Comparison of ENCODE assay signal across 30 cellular contexts in genomic region chr1:236953161-236953560, GRCh38. TPM values are rescaled to one million over a fixed set of nuclear protein-coding genes. Genes with fewer than 3 reads are reported as not detected.
DNase-seq lines count a peak whose midpoint lies in the region; ATAC-seq, FAIRE-seq and TF ChIP-seq lines count a peak whose summit lies in the region.
"Had no signal": no experiment of that assay in that cellular context is flagged by ENCODE, and none has a peak within 500 bp of the region (broad histone marks: within the 10 kb centered on the region; RNA-seq: fewer than 3 reads in every experiment).

No MANE protein-coding gene starts in this region.

- no peaks in the 10 kb centered on the region for H3K36me3 ChIP-seq in neural progenitor cell
- no peaks in the 10 kb centered on the region for H3K36me3 ChIP-seq in thoracic aorta
- H3K36me3 ChIP-seq: BLaER1 had no signal

- H3K4me2 ChIP-seq in neural progenitor cell: peak overlapping the region; percentile 1
- H3K4me2 ChIP-seq: BLaER1, SK-N-SH had no signal

- peaks cover 25% of the 10 kb centered on the region for H3K4me1 ChIP-seq in neural progenitor cell
- peaks cover 0 to 22% of the 10 kb centered on the region in 2 donors for H3K4me1 ChIP-seq in thoracic aorta (ENCODE audit: control insufficient read depth in 1 of 2, low read depth in 2 of 2)
- H3K4me1 ChIP-seq: BLaER1 had no signal

- H3K27me3 Mint-ChIP-seq in neural progenitor cell (ENCODE audit: insufficient read depth, low read depth): peaks cover 4% of the 10 kb centered on the region
- H3K27me3 Mint-ChIP-seq in T-helper 2 cell treated with Interferon-gamma antibody and Interleukin-4, amounts not matched to agents 5 μg/mL and 100 μg/mL, for 36 hours (ENCODE audit: low read depth): peaks cover 3% of the 10 kb centered on the region

- H2AFZ ChIP-seq in neural progenitor cell (replicated peaks): no peak overlapping the region

- peaks cover 2% of the 10 kb centered on the region for H3K9me3 Mint-ChIP-seq in neural progenitor cell
- no peaks in the 10 kb centered on the region for H3K9me3 Mint-ChIP-seq in T-helper 2 cell treated with Interferon-gamma antibody and Interleukin-4, amounts not matched to agents 5 μg/mL and 100 μg/mL, for 36 hours

- H3K27ac ChIP-seq in cingulate gyrus (ENCODE audit: low read depth, low read length) (peak overlapping the region; percentile 65), neural progenitor cell (no peak overlapping the region), thoracic aorta (peak overlapping the region; percentile 64 to 73)
- H3K27ac ChIP-seq: BLaER1 had no signal

- no peak for FAIRE-seq in D721Med (lab: Jason Lieb, UNC)
- FAIRE-seq in frontal cortex (lab: Jason Lieb, UNC): no peak
- FAIRE-seq: A204.1, G401.6, HTR-8/SVneo, K562, RCC 7860 had no signal

- H3K27me3 ChIP-seq in neural progenitor cell (no peaks in the 10 kb centered on the region), thoracic aorta (replicated peaks; ENCODE audit: insufficient read depth) (no peaks in the 10 kb centered on the region)
- H3K27me3 ChIP-seq: BLaER1 had no signal

- peaks cover 23% of the 10 kb centered on the region for H3F3A ChIP-seq in neural progenitor cell (ENCODE audit: low read depth)

- H3K4me3 Mint-ChIP-seq in neural progenitor cell: no peak overlapping the region
- no peak overlapping the region for H3K4me3 Mint-ChIP-seq in T-helper 2 cell treated with Interferon-gamma antibody and Interleukin-4, amounts not matched to agents 5 μg/mL and 100 μg/mL, for 36 hours
- H3K4me3 Mint-ChIP-seq: CD4-positive, CD25-positive, alpha-beta regulatory T cell had no signal

- H3K9ac ChIP-seq in neural progenitor cell: no peak overlapping the region
- H3K9ac ChIP-seq: BLaER1, SK-N-SH had no signal

- DNase-seq in LNCaP clone FGC (ENCODE audit: low read depth) (peak; percentile 27), neural progenitor cell (ENCODE audit: low spot score) (peak; percentile 27), thoracic aorta (ENCODE audit: low spot score) (no peak), D721Med (ENCODE audit: insufficient read length, low spot score) (no peak), frontal cortex (ENCODE audit: low spot score in 2 of 2) (no peak)
- no peak for DNase-seq in T-helper 2 cell treated with Interferon-gamma antibody and Interleukin-4, amounts not matched to agents 5 μg/mL and 100 μg/mL, for 36 hours (ENCODE audit: low spot score)
- DNase-seq: CD4-positive, CD25-positive, alpha-beta regulatory T cell; DMS53; GOT3; Kasumi-1; MV-4-11; NCI-H1105; NCI-H1436 treated with DMSO at 0.1 percent for 48 hours; NCI-H187 treated with DMSO at 0.1 percent for 48 hours; NCI-H2107; NCI-H446; NCI-H524 treated with DMSO at 0.1 percent for 48 hours; NCI-H774; SK-N-SH had no signal

- H3K36me3 Mint-ChIP-seq in neural progenitor cell: no peaks in the 10 kb centered on the region
- no peaks in the 10 kb centered on the region for H3K36me3 Mint-ChIP-seq in T-helper 2 cell treated with Interferon-gamma antibody and Interleukin-4, amounts not matched to agents 5 μg/mL and 100 μg/mL, for 36 hours (ENCODE audit: low read depth)
- H3K36me3 Mint-ChIP-seq: CD4-positive, CD25-positive, alpha-beta regulatory T cell had no signal

- ATAC-seq in thoracic aorta (ENCODE audit: insufficient number of reproducible peaks, low FRiP score, low read depth) (no peak), HG03025 (IDR thresholded peaks at IDR 0.05; ENCODE audit: low FRiP score, unreplicated experiment) (no peak)
- ATAC-seq: HCT116, K562 had no signal

- H3K4me3 ChIP-seq in LNCaP clone FGC (ENCODE audit: low read depth, low read length): no peak overlapping the region
- H3K4me3 ChIP-seq in neural progenitor cell: no peak overlapping the region
- H3K4me3 ChIP-seq in thoracic aorta: peak overlapping the region; percentile 46
- H3K4me3 ChIP-seq: BLaER1, K562 had no signal

- H3K4me1 Mint-ChIP-seq in neural progenitor cell: peaks cover 18% of the 10 kb centered on the region
- no peaks in the 10 kb centered on the region for H3K4me1 Mint-ChIP-seq in T-helper 2 cell treated with Interferon-gamma antibody and Interleukin-4, amounts not matched to agents 5 μg/mL and 100 μg/mL, for 36 hours (ENCODE audit: low read depth)
- H3K4me1 Mint-ChIP-seq: CD4-positive, CD25-positive, alpha-beta regulatory T cell had no signal

- no peak overlapping the region for H3K27ac Mint-ChIP-seq in neural progenitor cell
- H3K27ac Mint-ChIP-seq in T-helper 2 cell treated with Interferon-gamma antibody and Interleukin-4, amounts not matched to agents 5 μg/mL and 100 μg/mL, for 36 hours: no peak overlapping the region
- H3K27ac Mint-ChIP-seq: CD4-positive, CD25-positive, alpha-beta regulatory T cell had no signal

- no peaks in the 10 kb centered on the region for H4K20me1 ChIP-seq in neural progenitor cell (ENCODE audit: low read depth)
- H4K20me1 ChIP-seq: BLaER1 had no signal

- no peaks in the 10 kb centered on the region for H3K79me2 ChIP-seq in neural progenitor cell (ENCODE audit: low read depth)

- TF ChIP-seq CTCF in LNCaP clone FGC (IDR thresholded peaks at IDR 0.05; ENCODE audit: control insufficient read depth, extremely low read depth, insufficient read depth) (no peak), neural progenitor cell (IDR thresholded peaks at IDR 0.05) (no peak), thoracic aorta (IDR thresholded peaks at IDR 0.05) (no peak), D721Med (IDR thresholded peaks at IDR 0.05; ENCODE audit: insufficient read depth, missing control alignments) (no peak)

- no peaks in the 10 kb centered on the region for H3K9me3 ChIP-seq in neural progenitor cell (ENCODE audit: low read depth)
- no peaks in the 10 kb centered on the region for H3K9me3 ChIP-seq in thoracic aorta
- H3K9me3 ChIP-seq: SK-N-SH had no signal

RNA-seq across cellular contexts. Expression of gene MT1HL1, which starts 51.1 kb away (rescaled TPM):
- not detected in 2 replicates for total RNA-seq in neural progenitor cell (ENCODE audit: low replicate concordance)
- total RNA-seq in thoracic aorta: not detected
- total RNA-seq in frontal cortex: not detected
- total RNA-seq: CD4-positive, CD25-positive, alpha-beta regulatory T cell; Daoy; K562; MCF 10A had no signal

Comparison
In these comparisons a context has a peak if more than half of its experiments do, and no peak if none do; other contexts are left out.
1. DNase-seq: peak in LNCaP clone FGC (single experiment) and neural progenitor cell (single experiment); none in thoracic aorta (single experiment), T-helper 2 cell treated with Interferon-gamma antibody and Interleukin-4, amounts not matched to agents 5 μg/mL and 100 μg/mL, for 36 hours (single experiment), D721Med (single experiment) and frontal cortex (0 of 2).